Comparison of ENCODE assay signal across 1 cellular context in genomic region chr11:60743058-60743457, GRCh38.
TF ChIP-seq lines count a peak whose summit lies in the region.

No MANE protein-coding gene starts in this region.

TF ChIP-seq in GM23338, 12 proteins besides CTCF, POLR2A, EP300 and RAD21 (continued from another document):
- TF ChIP-seq ZNF462 (CRISPR knock-in tag; IDR thresholded peaks at IDR 0.05) (no peak), EZH2phosphoT487 (IDR thresholded peaks at IDR 0.05; ENCODE audit: unreplicated experiment) (no peak), JUNB (IDR thresholded peaks at IDR 0.05; ENCODE audit: unreplicated experiment) (no peak), ZNF331 (CRISPR knock-in tag; IDR thresholded peaks at IDR 0.05; ENCODE audit: low read depth) (no peak), ZNF114 (CRISPR knock-in tag; IDR thresholded peaks at IDR 0.05) (no peak), NANOG (IDR thresholded peaks at IDR 0.05; ENCODE audit: borderline replicate concordance) (no peak), STAT1 (IDR thresholded peaks at IDR 0.05; ENCODE audit: unreplicated experiment) (no peak), ETS1 (IDR thresholded peaks at IDR 0.05) (no peak), EZH2 (IDR thresholded peaks at IDR 0.05; ENCODE audit: low read depth, unreplicated experiment) (no peak), POLR2AphosphoS5 (IDR thresholded peaks at IDR 0.05; ENCODE audit: low read depth) (no peak), CREB1 (CRISPR knock-in tag; IDR thresholded peaks at IDR 0.05; ENCODE audit: low read depth) (no peak)
